13 cellular contexts compared by ENCODE assay signal in the genomic region with DNA sequence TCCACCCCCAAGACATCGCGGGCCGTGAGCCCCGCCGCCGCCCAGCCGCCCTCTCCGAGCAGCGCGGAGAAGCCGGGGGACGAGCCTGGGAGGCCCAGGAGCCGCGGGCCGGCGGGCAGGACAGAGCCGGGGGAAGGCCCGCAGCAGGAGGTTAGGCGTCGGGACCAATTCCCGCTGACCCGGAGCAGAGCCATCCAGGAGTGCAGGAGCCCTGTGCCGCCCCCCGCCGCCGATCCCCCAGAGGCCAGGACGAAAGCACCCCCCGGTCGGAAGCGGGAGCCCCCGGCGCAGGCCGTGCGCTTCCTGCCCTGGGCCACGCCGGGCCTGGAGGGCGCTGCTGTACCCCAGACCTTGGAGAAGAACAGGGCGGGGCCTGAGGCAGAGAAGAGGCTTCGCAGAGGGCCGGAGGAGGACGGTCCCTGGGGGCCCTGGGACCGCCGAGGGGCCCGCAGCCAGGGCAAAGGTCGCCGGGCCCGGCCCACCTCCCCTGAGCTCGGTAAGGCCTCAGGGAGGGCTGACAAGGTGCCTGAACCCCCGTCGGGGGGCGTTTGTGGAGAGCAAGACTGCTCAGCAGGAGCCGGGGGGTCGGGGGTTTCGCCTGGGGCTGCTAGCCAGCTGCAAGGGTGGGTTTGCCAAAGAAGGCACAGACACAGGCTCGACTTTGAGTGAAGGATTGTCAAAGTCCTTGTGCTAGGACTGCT. TPM values are rescaled to one million over a fixed set of nuclear protein-coding genes. Genes with fewer than 3 reads are reported as not detected.
DNase-seq lines count a peak whose midpoint lies in the region; ATAC-seq and TF ChIP-seq lines count a peak whose summit lies in the region.
"Had no signal": no experiment of that assay in that cellular context is flagged by ENCODE, and none has a peak within 500 bp of the region (broad histone marks: within the 10 kb centered on the region; RNA-seq: fewer than 3 reads in every experiment).

No MANE protein-coding gene starts in this region.

- no peaks in the 10 kb centered on the region for H3K36me3 Mint-ChIP-seq in activated CD8-positive, alpha-beta T cell treated with anti-CD3 and anti-CD28 coated beads, Interleukin-2, amount 10 ng/mL, durations not matched to agents 7 days and 5 days (ENCODE audit: low read depth)
- H3K36me3 Mint-ChIP-seq in stimulated activated effector memory CD8-positive, alpha-beta T cell treated with anti-CD3 and anti-CD28 coated beads, Interleukin-12 subunit alpha, Interleukin-12 subunit beta, amount 100 ng/mL, for 72 hours = no peaks in the 10 kb centered on the region
- no peaks in the 10 kb centered on the region for H3K36me3 Mint-ChIP-seq in activated T-helper 2 cell treated with anti-CD3 and anti-CD28 coated beads, Interferon-gamma antibody, Interleukin-2, Interleukin-4, amounts not matched to agents 10 μg/mL and 5 μg/mL and 100 μg/mL, durations not matched to agents 14 hours and 24 hours and 36 hours (ENCODE audit: low read depth)

- H3K27me3 ChIP-seq in esophagus muscularis mucosa = peaks cover 0 to 36% (median 0%) of the 10 kb centered on the region in 4 donors

- no peaks in the 10 kb centered on the region for H3K9me3 ChIP-seq in esophagus muscularis mucosa
- H3K9me3 ChIP-seq: upper lobe of left lung had no signal

- H3K9me3 Mint-ChIP-seq in activated CD8-positive, alpha-beta T cell treated with anti-CD3 and anti-CD28 coated beads, Interleukin-2, amount 10 ng/mL, durations not matched to agents 7 days and 5 days (ENCODE audit: insufficient read depth) = no peaks in the 10 kb centered on the region
- no peaks in the 10 kb centered on the region for H3K9me3 Mint-ChIP-seq in stimulated activated effector memory CD8-positive, alpha-beta T cell treated with anti-CD3 and anti-CD28 coated beads, Interleukin-12 subunit alpha, Interleukin-12 subunit beta, amount 100 ng/mL, for 72 hours
- no peaks in the 10 kb centered on the region for H3K9me3 Mint-ChIP-seq in activated T-helper 2 cell treated with anti-CD3 and anti-CD28 coated beads, Interferon-gamma antibody, Interleukin-2, Interleukin-4, amounts not matched to agents 10 μg/mL and 5 μg/mL and 100 μg/mL, durations not matched to agents 14 hours and 24 hours and 36 hours

- DNase-seq in activated CD8-positive, alpha-beta T cell treated with anti-CD3 and anti-CD28 coated beads, Interleukin-2, amount 10 ng/mL, durations not matched to agents 7 days and 5 days = peak; percentile 58
- DNase-seq in esophagus muscularis mucosa (ENCODE audit: extremely low spot score) = no peak
- DNase-seq in stimulated activated effector memory CD8-positive, alpha-beta T cell treated with anti-CD3 and anti-CD28 coated beads, Interleukin-12 subunit alpha, Interleukin-12 subunit beta, amount 100 ng/mL, for 72 hours (ENCODE audit: low spot score in 2 of 2) = no peak
- DNase-seq in activated T-helper 2 cell treated with anti-CD3 and anti-CD28 coated beads, Interferon-gamma antibody, Interleukin-2, Interleukin-4, amounts not matched to agents 10 μg/mL and 5 μg/mL and 100 μg/mL, durations not matched to agents 14 hours and 24 hours and 36 hours (ENCODE audit: low spot score) = no peak
- no peak for DNase-seq in NCI-H2171 treated with DMSO at 0.1 percent for 48 hours (lab: John Stamatoyannopoulos, UW)
- no peak for DNase-seq in KG1 (lab: John Stamatoyannopoulos, UW)
- DNase-seq: activated CD4-positive, alpha-beta T cell treated with anti-CD3 and anti-CD28 coated beads for 1 hour; MV-4-11; NCI-H526 treated with DMSO at 0.1 percent for 48 hours had no signal

- peak; percentile 66 for ATAC-seq in activated CD8-positive, alpha-beta T cell treated with anti-CD3 and anti-CD28 coated beads, Interleukin-2, amount 10 ng/mL, durations not matched to agents 7 days and 5 days
- ATAC-seq in stimulated activated effector memory CD8-positive, alpha-beta T cell treated with anti-CD3 and anti-CD28 coated beads, Interleukin-12 subunit alpha, Interleukin-12 subunit beta, amount 100 ng/mL, for 72 hours = peak; percentile 19

- peak in 2 of 3 experiments; percentile 12 to 20 for TF ChIP-seq CTCF in esophagus muscularis mucosa (IDR thresholded peaks at IDR 0.05)

- CTCF ChIA-PET in activated CD8-positive, alpha-beta T cell treated with anti-CD3 and anti-CD28 coated beads, Interleukin-2, amount 10 ng/mL, durations not matched to agents 7 days and 5 days (lab: Charles Lee) = interaction anchor here (0.9 to 1.5 kb wide), 4 partner anchors 10 to 92 kb away, joined by 3 to 7 read pairs (median 5); no protein-coding TSS in a partner anchor

- no peak for TF ChIP-seq POLR2A in esophagus muscularis mucosa (IDR thresholded peaks at IDR 0.05; ENCODE audit: low read depth)

- WGBS in esophagus muscularis mucosa = 32% methylated on average over 18 of the region's 55 CpGs

- peak overlapping the region; percentile 38 to 51 (median 44) for H3K4me3 ChIP-seq in esophagus muscularis mucosa
- H3K4me3 ChIP-seq: lung, SK-N-MC, upper lobe of left lung had no signal

- intact Hi-C loops in esophagus muscularis mucosa (cut with DNase I) = loop anchor here (5.0 kb wide), 1 partner anchor 42 kb away; no protein-coding TSS in a partner anchor
- intact Hi-C loops in activated T-helper 2 cell treated with anti-CD3 and anti-CD28 coated beads, Interferon-gamma antibody, Interleukin-2, Interleukin-4, amounts not matched to agents 10 μg/mL and 5 μg/mL and 100 μg/mL, durations not matched to agents 14 hours and 24 hours and 36 hours (cut with micrococcal nuclease) = no loop called here

- H3K27ac ChIP-seq in esophagus muscularis mucosa (replicated peaks in 1 of 4) = peak overlapping the region; percentile 94 to 99 (median 96)
- H3K27ac ChIP-seq: SK-N-MC, upper lobe of left lung had no signal

- H3K4me1 Mint-ChIP-seq in activated CD8-positive, alpha-beta T cell treated with anti-CD3 and anti-CD28 coated beads, Interleukin-2, amount 10 ng/mL, durations not matched to agents 7 days and 5 days (ENCODE audit: low read depth) = peaks cover 48% of the 10 kb centered on the region
- H3K4me1 Mint-ChIP-seq in stimulated activated effector memory CD8-positive, alpha-beta T cell treated with anti-CD3 and anti-CD28 coated beads, Interleukin-12 subunit alpha, Interleukin-12 subunit beta, amount 100 ng/mL, for 72 hours = peaks cover 5% of the 10 kb centered on the region
- no peaks in the 10 kb centered on the region for H3K4me1 Mint-ChIP-seq in activated T-helper 2 cell treated with anti-CD3 and anti-CD28 coated beads, Interferon-gamma antibody, Interleukin-2, Interleukin-4, amounts not matched to agents 10 μg/mL and 5 μg/mL and 100 μg/mL, durations not matched to agents 14 hours and 24 hours and 36 hours (ENCODE audit: low read depth)

- peak overlapping the region; percentile 28 for H3K4me3 Mint-ChIP-seq in activated CD8-positive, alpha-beta T cell treated with anti-CD3 and anti-CD28 coated beads, Interleukin-2, amount 10 ng/mL, durations not matched to agents 7 days and 5 days
- no peak overlapping the region for H3K4me3 Mint-ChIP-seq in stimulated activated effector memory CD8-positive, alpha-beta T cell treated with anti-CD3 and anti-CD28 coated beads, Interleukin-12 subunit alpha, Interleukin-12 subunit beta, amount 100 ng/mL, for 72 hours
- H3K4me3 Mint-ChIP-seq in activated T-helper 2 cell treated with anti-CD3 and anti-CD28 coated beads, Interferon-gamma antibody, Interleukin-2, Interleukin-4, amounts not matched to agents 10 μg/mL and 5 μg/mL and 100 μg/mL, durations not matched to agents 14 hours and 24 hours and 36 hours (ENCODE audit: low read depth) = no peak overlapping the region

- POLR2A ChIA-PET in activated CD8-positive, alpha-beta T cell treated with anti-CD3 and anti-CD28 coated beads, Interleukin-2, amount 10 ng/mL, durations not matched to agents 7 days and 5 days (lab: Charles Lee) = no interaction called here

- H3K36me3 ChIP-seq in esophagus muscularis mucosa = peaks cover 0 to 9% (median 7%) of the 10 kb centered on the region in 4 donors
- H3K36me3 ChIP-seq: upper lobe of left lung had no signal

- no peak overlapping the region for H3K27ac Mint-ChIP-seq in activated CD8-positive, alpha-beta T cell treated with anti-CD3 and anti-CD28 coated beads, Interleukin-2, amount 10 ng/mL, durations not matched to agents 7 days and 5 days
- no peak overlapping the region for H3K27ac Mint-ChIP-seq in stimulated activated effector memory CD8-positive, alpha-beta T cell treated with anti-CD3 and anti-CD28 coated beads, Interleukin-12 subunit alpha, Interleukin-12 subunit beta, amount 100 ng/mL, for 72 hours
- H3K27ac Mint-ChIP-seq in activated T-helper 2 cell treated with anti-CD3 and anti-CD28 coated beads, Interferon-gamma antibody, Interleukin-2, Interleukin-4, amounts not matched to agents 10 μg/mL and 5 μg/mL and 100 μg/mL, durations not matched to agents 14 hours and 24 hours and 36 hours = no peak overlapping the region

- TF ChIP-seq EP300 in esophagus muscularis mucosa (IDR thresholded peaks at IDR 0.05) = no peak

- peaks cover 21% of the 10 kb centered on the region for H3K27me3 Mint-ChIP-seq in activated CD8-positive, alpha-beta T cell treated with anti-CD3 and anti-CD28 coated beads, Interleukin-2, amount 10 ng/mL, durations not matched to agents 7 days and 5 days (ENCODE audit: low read depth)
- peaks cover 32% of the 10 kb centered on the region for H3K27me3 Mint-ChIP-seq in activated T-helper 2 cell treated with anti-CD3 and anti-CD28 coated beads, Interferon-gamma antibody, Interleukin-2, Interleukin-4, amounts not matched to agents 10 μg/mL and 5 μg/mL and 100 μg/mL, durations not matched to agents 14 hours and 24 hours and 36 hours (ENCODE audit: low read depth)

- peaks cover 34 to 100% (median 100%) of the 10 kb centered on the region in 4 donors for H3K4me1 ChIP-seq in esophagus muscularis mucosa

RNA-seq across cellular contexts. Expression of gene SPEG, which starts 14.3 kb away (rescaled TPM):
- total RNA-seq in activated CD8-positive, alpha-beta T cell treated with anti-CD3 and anti-CD28 coated beads, Interleukin-2, amount 10 ng/mL, durations not matched to agents 7 days and 5 days = 10 to 100 TPM; 10.8 to 11.6 TPM
- total RNA-seq in esophagus muscularis mucosa = 100 to 1,000 TPM; 115 to 251 (median 180) TPM
- not detected in 2 replicates for total RNA-seq in activated T-helper 2 cell treated with anti-CD3 and anti-CD28 coated beads, Interferon-gamma antibody, Interleukin-2, Interleukin-4, amounts not matched to agents 10 μg/mL and 5 μg/mL and 100 μg/mL, durations not matched to agents 14 hours and 24 hours and 36 hours

RNA-seq across cellular contexts. Expression of gene DES, which starts 30.7 kb away (rescaled TPM):
- not detected for total RNA-seq in activated CD8-positive, alpha-beta T cell treated with anti-CD3 and anti-CD28 coated beads, Interleukin-2, amount 10 ng/mL, durations not matched to agents 7 days and 5 days
- total RNA-seq in esophagus muscularis mucosa = over 10,000 TPM; 19,781 to 23,770 (median 22,752) TPM
- not detected in 2 replicates for total RNA-seq in activated T-helper 2 cell treated with anti-CD3 and anti-CD28 coated beads, Interferon-gamma antibody, Interleukin-2, Interleukin-4, amounts not matched to agents 10 μg/mL and 5 μg/mL and 100 μg/mL, durations not matched to agents 14 hours and 24 hours and 36 hours
- total RNA-seq: glomerular endothelial cell had no signal

RNA-seq across cellular contexts. Expression of gene GMPPA, which starts 49.8 kb away (rescaled TPM):
- 10 to 100 TPM; 37.8 to 41.2 TPM for total RNA-seq in activated CD8-positive, alpha-beta T cell treated with anti-CD3 and anti-CD28 coated beads, Interleukin-2, amount 10 ng/mL, durations not matched to agents 7 days and 5 days
- 10 to 100 TPM; 16.2 to 32.6 (median 19.9) TPM for total RNA-seq in esophagus muscularis mucosa
- 52.0 and 52.9 TPM in 2 replicates for total RNA-seq in activated T-helper 2 cell treated with anti-CD3 and anti-CD28 coated beads, Interferon-gamma antibody, Interleukin-2, Interleukin-4, amounts not matched to agents 10 μg/mL and 5 μg/mL and 100 μg/mL, durations not matched to agents 14 hours and 24 hours and 36 hours

Comparison
In these comparisons a context has a peak if more than half of its experiments do, and no peak if none do; other contexts are left out.
1. RNA of gene DES, which starts 30.7 kb away (total RNA-seq): 19,781 to 23,770 TPM in esophagus muscularis mucosa; not detected in activated CD8-positive, alpha-beta T cell treated with anti-CD3 and anti-CD28 coated beads, Interleukin-2, amount 10 ng/mL, durations not matched to agents 7 days and 5 days and not detected in activated T-helper 2 cell treated with anti-CD3 and anti-CD28 coated beads, Interferon-gamma antibody, Interleukin-2, Interleukin-4, amounts not matched to agents 10 μg/mL and 5 μg/mL and 100 μg/mL, durations not matched to agents 14 hours and 24 hours and 36 hours; every median in the first group is over 1,000 times any median in the second.